2 cellular contexts compared by ENCODE assay signal in the genomic region with DNA sequence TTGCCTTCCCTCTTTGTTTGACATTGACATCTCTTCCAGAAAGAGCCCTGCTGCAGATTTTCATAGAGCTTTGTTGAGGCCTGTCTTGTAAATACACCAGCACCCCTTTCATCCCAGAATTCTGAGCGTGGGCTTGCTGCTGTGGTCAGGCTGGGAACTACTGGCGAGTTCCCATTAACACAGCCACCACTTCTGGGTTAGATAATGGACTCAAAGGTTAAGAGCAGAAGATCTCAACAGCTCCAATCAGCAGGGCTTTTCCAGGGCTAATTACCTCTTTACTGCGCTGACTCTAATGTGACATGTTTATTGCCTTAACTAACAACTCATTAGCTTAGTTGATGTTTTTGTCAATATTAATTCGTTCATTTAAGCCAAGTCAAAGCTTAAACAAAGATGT.
TF ChIP-seq lines count a peak whose summit lies in the region.

No MANE protein-coding gene starts in this region.

TF ChIP-seq in HepG2, 621 proteins besides CTCF, POLR2A, EP300 and RAD21:
- no peak for TF ChIP-seq GPN1 (CRISPR knock-in tag; IDR thresholded peaks at IDR 0.05; ENCODE audit: borderline replicate concordance)
- TF ChIP-seq CEBPG (CRISPR knock-in tag; IDR thresholded peaks at IDR 0.05): no peak
- no peak for TF ChIP-seq FOXP1 (IDR thresholded peaks at IDR 0.05)
- no peak for TF ChIP-seq FOXP1 (CRISPR knock-in tag; IDR thresholded peaks at IDR 0.05)
- no peak for TF ChIP-seq ZNF260 (CRISPR knock-in tag; IDR thresholded peaks at IDR 0.05; ENCODE audit: borderline replicate concordance, low read depth)
- no peak for TF ChIP-seq IRF2 (CRISPR knock-in tag; IDR thresholded peaks at IDR 0.05)
- no peak for TF ChIP-seq DPF2 (CRISPR knock-in tag; IDR thresholded peaks at IDR 0.05; ENCODE audit: borderline replicate concordance, low read depth)
- TF ChIP-seq, protein P1, sequence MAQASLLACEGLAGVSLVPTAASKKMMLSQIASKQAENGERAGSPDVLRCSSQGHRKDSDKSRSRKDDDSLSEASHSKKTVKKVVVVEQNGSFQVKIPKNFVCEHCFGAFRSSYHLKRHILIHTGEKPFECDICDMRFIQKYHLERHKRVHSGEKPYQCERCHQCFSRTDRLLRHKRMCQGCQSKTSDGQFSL (CRISPR knock-in tag; IDR thresholded peaks at IDR 0.05): no peak
- no peak for TF ChIP-seq EEA1 (CRISPR knock-in tag; IDR thresholded peaks at IDR 0.05; ENCODE audit: borderline replicate concordance)
TF ChIP-seq in HepG2: peak in this region for 0.

TF ChIP-seq in GM12891, 5 proteins besides CTCF, POLR2A, EP300 and RAD21:
- no peak for TF ChIP-seq POU2F2 (IDR thresholded peaks at IDR 0.05; ENCODE audit: low read depth, low read length)
- TF ChIP-seq PAX5 (IDR thresholded peaks at IDR 0.05; ENCODE audit: insufficient read depth, low read length, severe bottlenecking): no peak
- no peak for TF ChIP-seq TAF1 (IDR thresholded peaks at IDR 0.05; ENCODE audit: low read depth, low read length)
- TF ChIP-seq SPI1 (IDR thresholded peaks at IDR 0.05; ENCODE audit: low read depth, low read length): no peak
- TF ChIP-seq POLR2AphosphoS5 (IDR thresholded peaks at IDR 0.05; ENCODE audit: low read depth, low read length): no peak
